11 cellular contexts compared by ENCODE assay signal in the genomic region with DNA sequence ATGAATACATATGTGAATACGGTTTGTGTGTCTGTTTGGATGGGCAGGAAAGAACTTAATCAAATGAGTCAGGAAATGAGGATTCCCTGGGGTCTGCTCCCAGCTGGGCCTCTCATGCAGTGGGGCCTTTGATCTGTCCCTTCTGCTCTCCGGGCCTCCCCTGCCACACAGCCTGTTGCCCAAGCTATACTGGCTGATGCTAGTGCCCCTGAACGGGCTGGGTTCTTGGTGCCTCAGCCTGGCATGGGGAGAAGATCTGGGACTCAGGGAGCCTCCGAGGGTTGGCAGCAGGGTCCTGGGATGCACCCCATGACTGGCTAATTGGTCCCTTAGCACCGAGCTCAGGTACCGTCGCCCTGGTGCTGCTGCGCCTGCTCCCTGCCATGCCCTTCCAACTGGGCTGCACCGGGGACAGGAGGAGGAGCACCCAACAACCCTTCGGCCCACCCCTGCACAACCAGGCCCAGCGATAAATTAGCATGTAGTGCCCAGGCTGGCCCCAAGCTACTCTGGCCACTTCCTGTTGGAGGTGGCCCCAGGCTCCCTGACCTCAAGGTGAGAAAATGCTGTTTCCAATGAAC. TPM values are rescaled to one million over a fixed set of nuclear protein-coding genes. Genes with fewer than 3 reads are reported as not detected.
DNase-seq lines count a peak whose midpoint lies in the region; ATAC-seq and TF ChIP-seq lines count a peak whose summit lies in the region.
"Had no signal": no experiment of that assay in that cellular context is flagged by ENCODE, and none has a peak within 500 bp of the region (broad histone marks: within the 10 kb centered on the region; RNA-seq: fewer than 3 reads in every experiment).

No MANE protein-coding gene starts in this region.

- no peaks in the 10 kb centered on the region for H3K9me3 ChIP-seq in Karpas-422 (ENCODE audit: low read length)
- H3K9me3 ChIP-seq in endodermal cell (ENCODE audit: control insufficient read depth, low read length) = no peaks in the 10 kb centered on the region
- H3K9me3 ChIP-seq in upper lobe of right lung = no peaks in the 10 kb centered on the region

- H3K27me3 ChIP-seq in Karpas-422 (ENCODE audit: low read length) (no peaks in the 10 kb centered on the region), endodermal cell (ENCODE audit: control insufficient read depth, insufficient read depth, low read length, poor library complexity, severe bottlenecking) (no peaks in the 10 kb centered on the region), upper lobe of right lung (no peaks in the 10 kb centered on the region)

- no peaks in the 10 kb centered on the region for H3K36me3 Mint-ChIP-seq in activated naive CD4-positive, alpha-beta T cell treated with anti-CD3 and anti-CD28 coated beads, Interleukin-2, amount 10 ng/mL, durations not matched to agents 7 days and 5 days
- no peaks in the 10 kb centered on the region for H3K36me3 Mint-ChIP-seq in endodermal cell (ENCODE audit: low read depth)

- no peak overlapping the region for H3K27ac Mint-ChIP-seq in activated naive CD4-positive, alpha-beta T cell treated with anti-CD3 and anti-CD28 coated beads, Interleukin-2, amount 10 ng/mL, durations not matched to agents 7 days and 5 days
- no peak overlapping the region for H3K27ac Mint-ChIP-seq in endodermal cell

- H2AFZ ChIP-seq in Karpas-422 (ENCODE audit: low read length) = peak overlapping the region; percentile 85

- intact Hi-C loops in upper lobe of right lung (cut with DNase I) = no loop called here

- CTCF ChIA-PET in activated naive CD4-positive, alpha-beta T cell treated with anti-CD3 and anti-CD28 coated beads, Interleukin-2, amount 10 ng/mL, durations not matched to agents 7 days and 5 days (lab: Charles Lee) = no interaction called here

- DNase-seq in activated naive CD4-positive, alpha-beta T cell treated with anti-CD3 and anti-CD28 coated beads, Interleukin-2, amount 10 ng/mL, durations not matched to agents 7 days and 5 days = peak; percentile 12
- no peak for DNase-seq in activated naive CD4-positive, alpha-beta T cell (lab: John Stamatoyannopoulos, UW)
- DNase-seq in Karpas-422 (peak; percentile 74), endodermal cell (peak; percentile 47), upper lobe of right lung (peak; percentile 58), NCI-H1417 (lab: John Stamatoyannopoulos, UW) (no peak)
- no peak for DNase-seq in central memory CD4-positive, alpha-beta T cell
- DNase-seq: DMS 273 treated with DMSO at 0.1 percent for 48 hours, EL, NCI-H2081, NCI-H524 had no signal

- H3K4me3 ChIP-seq in Karpas-422 (ENCODE audit: low read length) (peak overlapping the region; percentile 14; the same call in 1 of the 2 replicates), endodermal cell (ENCODE audit: low read length) (no peak overlapping the region), upper lobe of right lung (no peak overlapping the region)

- H3K79me2 ChIP-seq in Karpas-422 (ENCODE audit: low read length) = no peaks in the 10 kb centered on the region

- H4K20me1 ChIP-seq in Karpas-422 (ENCODE audit: insufficient read depth, low read depth, low read length) = no peaks in the 10 kb centered on the region

- H3K9ac ChIP-seq in Karpas-422 (ENCODE audit: low read length) (peak overlapping the region; percentile 53), endodermal cell (ENCODE audit: extremely low read depth, low read length, poor library complexity, severe bottlenecking) (no peak overlapping the region)

- H3K4me2 ChIP-seq in Karpas-422 (ENCODE audit: low read depth, low read length, poor library complexity, severe bottlenecking) = peak overlapping the region; percentile 53

- H3K4me3 Mint-ChIP-seq in activated naive CD4-positive, alpha-beta T cell treated with anti-CD3 and anti-CD28 coated beads, Interleukin-2, amount 10 ng/mL, durations not matched to agents 7 days and 5 days = no peak overlapping the region
- H3K4me3 Mint-ChIP-seq in endodermal cell = no peak overlapping the region

- H3K9me2 ChIP-seq in Karpas-422 (replicated peaks; ENCODE audit: insufficient read depth, low read length) = no peaks in the 10 kb centered on the region

- H3K4me1 ChIP-seq in Karpas-422 (ENCODE audit: low read length) (peaks cover 32% of the 10 kb centered on the region), endodermal cell (ENCODE audit: control insufficient read depth, insufficient read depth, low read length) (no peaks in the 10 kb centered on the region), upper lobe of right lung (no peaks in the 10 kb centered on the region)

- 92 to 97% methylated on average over 8 to 11 of the region's 11 CpGs for WGBS in endodermal cell (ENCODE audit: insufficient coverage in 1 of 2, insufficient read length in 1 of 2), 2 experiments

- ATAC-seq in upper lobe of right lung = no peak

- H3K4me1 Mint-ChIP-seq in activated naive CD4-positive, alpha-beta T cell treated with anti-CD3 and anti-CD28 coated beads, Interleukin-2, amount 10 ng/mL, durations not matched to agents 7 days and 5 days = peaks cover 8% of the 10 kb centered on the region
- H3K4me1 Mint-ChIP-seq in endodermal cell = peaks cover 13% of the 10 kb centered on the region

- peaks cover 6% of the 10 kb centered on the region for H3K9me3 Mint-ChIP-seq in activated naive CD4-positive, alpha-beta T cell treated with anti-CD3 and anti-CD28 coated beads, Interleukin-2, amount 10 ng/mL, durations not matched to agents 7 days and 5 days
- no peaks in the 10 kb centered on the region for H3K9me3 Mint-ChIP-seq in endodermal cell

- H3K27me3 Mint-ChIP-seq in activated naive CD4-positive, alpha-beta T cell treated with anti-CD3 and anti-CD28 coated beads, Interleukin-2, amount 10 ng/mL, durations not matched to agents 7 days and 5 days = peaks cover 4% of the 10 kb centered on the region
- no peaks in the 10 kb centered on the region for H3K27me3 Mint-ChIP-seq in endodermal cell (ENCODE audit: insufficient read depth)

- H3K36me3 ChIP-seq in Karpas-422 (ENCODE audit: insufficient read depth, low read length) = no peaks in the 10 kb centered on the region
- no peaks in the 10 kb centered on the region for H3K36me3 ChIP-seq in endodermal cell (ENCODE audit: control insufficient read depth, insufficient read depth, low read length)
- no peaks in the 10 kb centered on the region for H3K36me3 ChIP-seq in upper lobe of right lung

- H3K27ac ChIP-seq in Karpas-422 (ENCODE audit: low read length) (peak overlapping the region; percentile 58), endodermal cell (ENCODE audit: low read depth, low read length) (no peak overlapping the region), upper lobe of right lung (no peak overlapping the region)

- TF ChIP-seq CTCF in endodermal cell (conservative IDR thresholded peaks at IDR 0.05) (no peak), upper lobe of right lung (IDR thresholded peaks at IDR 0.05) (no peak)

RNA-seq across cellular contexts. Expression of a gene that starts 59.9 kb away (rescaled TPM):
- 23.6 and 26.6 TPM in 2 replicates for total RNA-seq in Karpas-422 (2014; rRNA removed; shearing (Covaris generic); ENCODE audit: low replicate concordance)
- total RNA-seq in endodermal cell = 10 to 100 TPM; 60.0 to 60.3 TPM
- 9.9 TPM for polyA plus RNA-seq in endodermal cell (2013, experiment 1 of 2)
- polyA plus RNA-seq in endodermal cell (2013, experiment 2 of 2) = 11.1 TPM
- 24.0 TPM for total RNA-seq in upper lobe of right lung

Comparison
In these comparisons a context has a peak if more than half of its experiments do, and no peak if none do; other contexts are left out.
1. DNase-seq: peak in activated naive CD4-positive, alpha-beta T cell treated with anti-CD3 and anti-CD28 coated beads, Interleukin-2, amount 10 ng/mL, durations not matched to agents 7 days and 5 days (single experiment), Karpas-422 (single experiment), endodermal cell (single experiment) and upper lobe of right lung (single experiment); none in activated naive CD4-positive, alpha-beta T cell (0 of 4), central memory CD4-positive, alpha-beta T cell (single experiment) and NCI-H1417 (0 of 3).